Comparison of ENCODE assay signal across 22 cellular contexts in genomic region chr9:34233691-34234090, GRCh38. TPM values are rescaled to one million over a fixed set of nuclear protein-coding genes. Genes with fewer than 3 reads are reported as not detected.
DNase-seq lines count a peak whose midpoint lies in the region; ATAC-seq and TF ChIP-seq lines count a peak whose summit lies in the region.
"Had no signal": no experiment of that assay in that cellular context is flagged by ENCODE, and none has a peak within 500 bp of the region (broad histone marks: within the 10 kb centered on the region; RNA-seq: fewer than 3 reads in every experiment).

No MANE protein-coding gene starts in this region.

- in situ Hi-C loops in gastrocnemius medialis (cut with MboI; ENCODE audit: low sequenced_read_pairs in 4 of 4): no loop called here

- H3K9ac ChIP-seq in SK-N-SH: no peak overlapping the region
- H3K9ac ChIP-seq: BLaER1 had no signal

- H3K27me3 ChIP-seq in SK-N-SH (ENCODE audit: insufficient read depth) (no peaks in the 10 kb centered on the region), RWPE2 (ENCODE audit: insufficient read depth, poor library complexity, severe bottlenecking) (no peaks in the 10 kb centered on the region), gastrocnemius medialis (no peaks in the 10 kb centered on the region)
- H3K27me3 ChIP-seq: BLaER1, dorsolateral prefrontal cortex, hepatocyte, thyroid gland had no signal

- H3K4me1 ChIP-seq in SK-N-SH (ENCODE audit: control insufficient read depth in 1 of 2, insufficient read depth in 2 of 2, low read depth in 1 of 2, low read length in 1 of 2) (no peaks in the 10 kb centered on the region), RWPE2 (ENCODE audit: insufficient read depth, poor library complexity, severe bottlenecking) (no peaks in the 10 kb centered on the region), gastrocnemius medialis (peaks cover 0 to 32% of the 10 kb centered on the region in 2 donors)
- H3K4me1 ChIP-seq: BLaER1, thyroid gland had no signal

- ATAC-seq in SK-N-SH treated with all-trans-retinoic acid at 6 μM for 48 hours: peak; percentile 37; the same call in 1 of the 3 replicates
- peak; percentile 41; the same call in 2 of the 3 replicates for ATAC-seq in RWPE2 (ENCODE audit: low read depth)
- ATAC-seq in gastrocnemius medialis: peak; percentile 95 to 99
- ATAC-seq in GM21717 (IDR thresholded peaks at IDR 0.05; ENCODE audit: unreplicated experiment): no peak
- ATAC-seq: stimulated activated naive B cell treated with anti-CD40 and anti-IgM and Interleukin-4, amounts not matched to agents 10 μg/mL and 1 μg/mL and 100 μg/mL, for 72 hours had no signal

- no peak for DNase-seq in SK-N-SH
- no peak for DNase-seq in RWPE2 (ENCODE audit: low spot score)
- peak; percentile 21 for DNase-seq in fibroblast of the aortic adventitia (ENCODE audit: low read depth)
- no peak for DNase-seq in gastrocnemius medialis
- no peak for DNase-seq in C1 segment of cervical spinal cord (lab: John Stamatoyannopoulos, UW)
- DNase-seq in kidney glomerular epithelial cell (lab: John Stamatoyannopoulos, UW): no peak
- DNase-seq: 8988T; activated CD4-positive, alpha-beta T cell treated with anti-CD3 and anti-CD28 coated beads, Interleukin-2, amount 10 ng/mL, durations not matched to agents 7 days and 5 days; activated T-cell treated with anti-CD3 and anti-CD28 coated beads for 4 hours; dorsolateral prefrontal cortex; kidney; NCI-H1092 treated with DMSO at 0.1 percent for 48 hours; NCI-H2107; PC-9; stimulated activated CD4-positive, alpha-beta T cell treated with anti-CD3 and anti-CD28 coated beads, Interleukin-15, amount 100 ng/mL, for 24 hours; stimulated activated naive B cell treated with anti-CD40 and anti-IgM and Interleukin-4, amounts not matched to agents 10 μg/mL and 1 μg/mL and 100 μg/mL, for 72 hours; thyroid gland had no signal

- no peaks in the 10 kb centered on the region for H3K9me2 ChIP-seq in SK-N-SH

- H3K9me3 ChIP-seq in SK-N-SH: no peaks in the 10 kb centered on the region
- H3K9me3 ChIP-seq in RWPE2 (ENCODE audit: severe bottlenecking): no peaks in the 10 kb centered on the region
- no peaks in the 10 kb centered on the region for H3K9me3 ChIP-seq in gastrocnemius medialis
- H3K9me3 ChIP-seq: BLaER1, thyroid gland had no signal

- TF ChIP-seq RAD21 in SK-N-SH (IDR thresholded peaks at IDR 0.05; ENCODE audit: low read length): no peak

- intact Hi-C loops in gastrocnemius medialis (cut with DNase I; ENCODE audit: low total_unique reads): no loop called here

- no peak for TF ChIP-seq CTCF in SK-N-SH (IDR thresholded peaks at IDR 0.05)
- TF ChIP-seq CTCF in RWPE2 (IDR thresholded peaks at IDR 0.05; ENCODE audit: poor library complexity, severe bottlenecking): no peak
- TF ChIP-seq CTCF in fibroblast of the aortic adventitia (IDR thresholded peaks at IDR 0.05; ENCODE audit: insufficient read depth, low read length): no peak
- TF ChIP-seq CTCF in gastrocnemius medialis (IDR thresholded peaks at IDR 0.05 in 4 of 5, conservative IDR thresholded peaks at IDR 0.05 in 1 of 5): no peak

- peaks cover 5% of the 10 kb centered on the region for H3F3A ChIP-seq in SK-N-SH (replicated peaks; ENCODE audit: insufficient read depth)

- H3K36me3 ChIP-seq in SK-N-SH (replicated peaks in 1 of 2; ENCODE audit: control insufficient read depth in 1 of 2, insufficient read depth in 2 of 2, low read length in 1 of 2) (peaks cover 17 to 44% of the 10 kb centered on the region in 2 experiments), RWPE2 (ENCODE audit: low read depth) (peaks cover 70% of the 10 kb centered on the region), gastrocnemius medialis (peaks cover 0 to 36% of the 10 kb centered on the region in 2 donors)

- peaks cover 37% of the 10 kb centered on the region; the same call in 1 of the 2 replicates for H3K79me2 ChIP-seq in SK-N-SH (ENCODE audit: insufficient read depth)

- H3K27ac ChIP-seq in SK-N-SH (ENCODE audit: low read depth in 2 of 2, low read length in 1 of 2) (no peak overlapping the region), RWPE2 (ENCODE audit: poor library complexity, severe bottlenecking) (no peak overlapping the region), gastrocnemius medialis (peak overlapping the region in 3 of 4 donors; percentile 64 to 79 (median 70))
- H3K27ac ChIP-seq: BLaER1, dorsolateral prefrontal cortex, hepatocyte, PC-9, SK-N-MC, thyroid gland had no signal

- H4K20me1 ChIP-seq in SK-N-SH (ENCODE audit: insufficient read depth): peaks cover 18% of the 10 kb centered on the region; the same call in 1 of the 2 replicates

- H2AFZ ChIP-seq in SK-N-SH (ENCODE audit: low read depth): no peak overlapping the region
- H2AFZ ChIP-seq: hepatocyte, PC-9 had no signal

- H3K4me3 ChIP-seq in SK-N-SH (ENCODE audit: low read depth in 2 of 2, low read length in 1 of 2): no peak overlapping the region
- no peak overlapping the region for H3K4me3 ChIP-seq in RWPE2 (ENCODE audit: severe bottlenecking)
- H3K4me3 ChIP-seq in fibroblast of the aortic adventitia (ENCODE audit: low read depth, low read length): no peak overlapping the region
- no peak overlapping the region for H3K4me3 ChIP-seq in gastrocnemius medialis
- H3K4me3 ChIP-seq: BLaER1, dorsolateral prefrontal cortex, hepatocyte, PC-9, SK-N-MC, thyroid gland had no signal

- WGBS in SK-N-SH (ENCODE audit: low lambda C conversion rate): 87% methylated on average over 1 of the region's 1 CpG

- POLR2A ChIA-PET in SK-N-SH (lab: Yijun Ruan, JAX): no interaction called here

- no peak overlapping the region for H3K4me2 ChIP-seq in SK-N-SH
- H3K4me2 ChIP-seq: BLaER1, hepatocyte, PC-9 had no signal

- CTCF ChIA-PET in SK-N-SH (lab: Yijun Ruan, JAX): interaction anchor here (4.1 kb wide), 1 partner anchor 19 kb away, joined by 24 read pairs; no protein-coding TSS in a partner anchor

- TF ChIP-seq EP300 in SK-N-SH (IDR thresholded peaks at IDR 0.05; ENCODE audit: borderline replicate concordance in 1 of 2, low read depth in 1 of 2, low read length in 1 of 2): no peak

- TF ChIP-seq POLR2A in gastrocnemius medialis (IDR thresholded peaks at IDR 0.05): no peak

TF ChIP-seq in SK-N-SH treated with all-trans-retinoic acid at 6 μM for 48 hours, 23 proteins besides CTCF, POLR2A, EP300 and RAD21:
- no peak for TF ChIP-seq OSR1 (CRISPR knock-in tag; IDR thresholded peaks at IDR 0.05)
- no peak for TF ChIP-seq POU6F1 (CRISPR knock-in tag; IDR thresholded peaks at IDR 0.05; ENCODE audit: borderline replicate concordance, low read depth)
- TF ChIP-seq ZC3H10 (CRISPR knock-in tag; IDR thresholded peaks at IDR 0.05): no peak

TF ChIP-seq in SK-N-SH, 30 proteins besides CTCF, POLR2A, EP300 and RAD21 (continues in another document):
- TF ChIP-seq NFIC (IDR thresholded peaks at IDR 0.05; ENCODE audit: borderline replicate concordance) (no peak), ZBTB33 (IDR thresholded peaks at IDR 0.05; ENCODE audit: borderline replicate concordance, low read depth) (no peak), MXI1 (IDR thresholded peaks at IDR 0.05; ENCODE audit: low read depth, low read length) (no peak), FOSL2 (IDR thresholded peaks at IDR 0.05; ENCODE audit: borderline replicate concordance, low read depth) (no peak), MAX (IDR thresholded peaks at IDR 0.05; ENCODE audit: low read depth) (no peak), RFX5 (IDR thresholded peaks at IDR 0.05; ENCODE audit: low read length) (no peak), NRF1 (IDR thresholded peaks at IDR 0.05; ENCODE audit: low read depth, low read length) (no peak), PBX3 (IDR thresholded peaks at IDR 0.05) (no peak), ELF1 (IDR thresholded peaks at IDR 0.05) (no peak), GATA2 (CRISPR knock-in tag; IDR thresholded peaks at IDR 0.05) (no peak), TCF12 (IDR thresholded peaks at IDR 0.05) (no peak), TAF1 (IDR thresholded peaks at IDR 0.05; ENCODE audit: borderline replicate concordance, low read depth, low read length) (no peak)

RNA-seq across cellular contexts. Expression of gene UBAP1, which starts 54.8 kb away (rescaled TPM):
- 26.3 and 31.7 TPM in 2 replicates for polyA plus RNA-seq in SK-N-SH (2012; rRNA removed)
- 26.4 and 28.2 TPM in 2 replicates for polyA plus RNA-seq in SK-N-SH (2012; cell fraction: cytosol; rRNA removed)
- 17.9 and 23.6 TPM in 2 replicates for polyA plus RNA-seq in SK-N-SH (2012; cell fraction: nucleus; rRNA removed)
- total RNA-seq in fibroblast of the aortic adventitia (ENCODE audit: low replicate concordance) (27.5 and 57.1 TPM in 2 replicates), gastrocnemius medialis (100 to 1,000 TPM in 1 of 4 donors, 10 to 100 TPM in 3; 69.5 to 162 (median 90.8) TPM)

Comparison
In these comparisons a context has a peak if more than half of its experiments do, and no peak if none do; other contexts are left out.
1. H3K27ac ChIP-seq: peak in gastrocnemius medialis (3 of 4); none in SK-N-SH (0 of 2) and RWPE2 (single experiment).